Comparison of ENCODE assay signal across 3 cellular contexts in the genomic region with DNA sequence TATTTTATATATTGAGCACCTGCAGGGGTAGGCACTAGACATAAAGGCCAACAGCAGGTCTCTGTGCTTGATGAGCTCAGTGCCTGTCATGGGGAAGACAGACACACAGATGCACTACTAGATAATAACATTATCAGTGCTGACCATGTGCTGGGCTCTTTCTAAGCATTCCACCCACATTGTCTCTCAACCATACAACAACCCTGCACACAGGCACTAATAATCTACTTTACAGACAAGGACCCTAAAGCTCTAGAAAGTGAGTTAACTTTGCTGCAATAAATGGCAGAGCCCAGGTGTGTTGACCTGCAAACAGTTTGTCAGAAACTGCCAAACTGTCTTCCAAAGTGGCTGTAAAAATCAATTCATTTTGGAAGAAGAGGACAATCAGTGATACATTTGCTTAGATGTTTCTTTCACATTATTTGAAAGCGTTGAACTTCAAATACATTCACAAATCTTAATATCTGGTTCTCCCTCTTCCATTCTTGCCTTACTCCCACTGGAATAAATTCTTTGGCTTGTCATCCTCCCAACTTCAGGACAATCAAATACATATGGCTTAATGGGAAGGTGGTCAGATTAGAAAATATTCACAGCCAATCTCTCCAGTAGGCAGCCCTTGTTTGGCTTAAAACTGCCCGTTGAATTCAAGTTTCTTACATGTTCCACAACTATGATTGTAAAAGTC.
TF ChIP-seq lines count a peak whose summit lies in the region.

No MANE protein-coding gene starts in this region.

TF ChIP-seq in SK-N-SH, 30 proteins besides CTCF, POLR2A, EP300 and RAD21:
- TF ChIP-seq FOSL2 (IDR thresholded peaks at IDR 0.05; ENCODE audit: borderline replicate concordance, low read depth), result no peak
- TF ChIP-seq, protein P1, sequence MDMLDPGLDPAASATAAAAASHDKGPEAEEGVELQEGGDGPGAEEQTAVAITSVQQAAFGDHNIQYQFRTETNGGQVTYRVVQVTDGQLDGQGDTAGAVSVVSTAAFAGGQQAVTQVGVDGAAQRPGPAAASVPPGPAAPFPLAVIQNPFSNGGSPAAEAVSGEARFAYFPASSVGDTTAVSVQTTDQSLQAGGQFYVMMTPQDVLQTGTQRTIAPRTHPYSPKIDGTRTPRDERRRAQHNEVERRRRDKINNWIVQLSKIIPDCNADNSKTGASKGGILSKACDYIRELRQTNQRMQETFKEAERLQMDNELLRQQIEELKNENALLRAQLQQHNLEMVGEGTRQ (IDR thresholded peaks at IDR 0.05; ENCODE audit: borderline replicate concordance, low read depth, low read length), result no peak
- TF ChIP-seq RXRA (IDR thresholded peaks at IDR 0.05; ENCODE audit: borderline replicate concordance, low read depth), result no peak
- TF ChIP-seq, protein P2, sequence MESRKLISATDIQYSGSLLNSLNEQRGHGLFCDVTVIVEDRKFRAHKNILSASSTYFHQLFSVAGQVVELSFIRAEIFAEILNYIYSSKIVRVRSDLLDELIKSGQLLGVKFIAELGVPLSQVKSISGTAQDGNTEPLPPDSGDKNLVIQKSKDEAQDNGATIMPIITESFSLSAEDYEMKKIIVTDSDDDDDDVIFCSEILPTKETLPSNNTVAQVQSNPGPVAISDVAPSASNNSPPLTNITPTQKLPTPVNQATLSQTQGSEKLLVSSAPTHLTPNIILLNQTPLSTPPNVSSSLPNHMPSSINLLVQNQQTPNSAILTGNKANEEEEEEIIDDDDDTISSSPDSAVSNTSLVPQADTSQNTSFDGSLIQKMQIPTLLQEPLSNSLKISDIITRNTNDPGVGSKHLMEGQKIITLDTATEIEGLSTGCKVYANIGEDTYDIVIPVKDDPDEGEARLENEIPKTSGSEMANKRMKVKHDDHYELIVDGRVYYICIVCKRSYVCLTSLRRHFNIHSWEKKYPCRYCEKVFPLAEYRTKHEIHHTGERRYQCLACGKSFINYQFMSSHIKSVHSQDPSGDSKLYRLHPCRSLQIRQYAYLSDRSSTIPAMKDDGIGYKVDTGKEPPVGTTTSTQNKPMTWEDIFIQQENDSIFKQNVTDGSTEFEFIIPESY (IDR thresholded peaks at IDR 0.05; ENCODE audit: borderline replicate concordance, low read depth), result no peak
- peak; percentile 79 for TF ChIP-seq GATA2 (CRISPR knock-in tag; IDR thresholded peaks at IDR 0.05)
- no peak for TF ChIP-seq FOXM1 (IDR thresholded peaks at IDR 0.05; ENCODE audit: low read depth)
- no peak for TF ChIP-seq SMC3 (IDR thresholded peaks at IDR 0.05; ENCODE audit: low read depth, low read length)
- peak; percentile 71 for TF ChIP-seq RCOR1 (IDR thresholded peaks at IDR 0.05; ENCODE audit: low read length)
- peak; percentile 95 for TF ChIP-seq MXI1 (IDR thresholded peaks at IDR 0.05; ENCODE audit: low read depth, low read length)
- TF ChIP-seq RFX5 (IDR thresholded peaks at IDR 0.05; ENCODE audit: low read length), result no peak

TF ChIP-seq in SK-N-SH treated with all-trans-retinoic acid at 6 μM for 48 hours, 23 proteins besides CTCF, POLR2A, EP300 and RAD21:
- no peak for TF ChIP-seq CSDC2 (CRISPR knock-in tag; IDR thresholded peaks at IDR 0.05)
- no peak for TF ChIP-seq ZFP30 (CRISPR knock-in tag; IDR thresholded peaks at IDR 0.05)
- no peak for TF ChIP-seq TCF4 (CRISPR knock-in tag; IDR thresholded peaks at IDR 0.05; ENCODE audit: borderline replicate concordance)
- TF ChIP-seq, protein P3, sequence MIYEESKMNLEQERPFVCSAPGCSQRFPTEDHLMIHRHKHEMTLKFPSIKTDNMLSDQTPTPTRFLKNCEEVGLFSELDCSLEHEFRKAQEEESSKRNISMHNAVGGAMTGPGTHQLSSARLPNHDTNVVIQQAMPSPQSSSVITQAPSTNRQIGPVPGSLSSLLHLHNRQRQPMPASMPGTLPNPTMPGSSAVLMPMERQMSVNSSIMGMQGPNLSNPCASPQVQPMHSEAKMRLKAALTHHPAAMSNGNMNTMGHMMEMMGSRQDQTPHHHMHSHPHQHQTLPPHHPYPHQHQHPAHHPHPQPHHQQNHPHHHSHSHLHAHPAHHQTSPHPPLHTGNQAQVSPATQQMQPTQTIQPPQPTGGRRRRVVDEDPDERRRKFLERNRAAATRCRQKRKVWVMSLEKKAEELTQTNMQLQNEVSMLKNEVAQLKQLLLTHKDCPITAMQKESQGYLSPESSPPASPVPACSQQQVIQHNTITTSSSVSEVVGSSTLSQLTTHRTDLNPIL (CRISPR knock-in tag; IDR thresholded peaks at IDR 0.05; ENCODE audit: low read depth), result no peak
- no peak for TF ChIP-seq ZNF565 (CRISPR knock-in tag; conservative IDR thresholded peaks at IDR 0.05; ENCODE audit: low read depth)
- no peak for TF ChIP-seq RARB (CRISPR knock-in tag; IDR thresholded peaks at IDR 0.05)
- TF ChIP-seq, protein P4, sequence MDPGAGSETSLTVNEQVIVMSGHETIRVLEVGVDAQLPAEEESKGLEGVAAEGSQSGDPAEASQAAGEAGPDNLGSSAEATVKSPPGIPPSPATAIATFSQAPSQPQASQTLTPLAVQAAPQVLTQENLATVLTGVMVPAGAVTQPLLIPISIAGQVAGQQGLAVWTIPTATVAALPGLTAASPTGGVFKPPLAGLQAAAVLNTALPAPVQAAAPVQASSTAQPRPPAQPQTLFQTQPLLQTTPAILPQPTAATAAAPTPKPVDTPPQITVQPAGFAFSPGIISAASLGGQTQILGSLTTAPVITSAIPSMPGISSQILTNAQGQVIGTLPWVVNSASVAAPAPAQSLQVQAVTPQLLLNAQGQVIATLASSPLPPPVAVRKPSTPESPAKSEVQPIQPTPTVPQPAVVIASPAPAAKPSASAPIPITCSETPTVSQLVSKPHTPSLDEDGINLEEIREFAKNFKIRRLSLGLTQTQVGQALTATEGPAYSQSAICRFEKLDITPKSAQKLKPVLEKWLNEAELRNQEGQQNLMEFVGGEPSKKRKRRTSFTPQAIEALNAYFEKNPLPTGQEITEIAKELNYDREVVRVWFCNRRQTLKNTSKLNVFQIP (CRISPR knock-in tag; IDR thresholded peaks at IDR 0.05; ENCODE audit: borderline replicate concordance, low read depth), result no peak
- TF ChIP-seq ZNF8 (CRISPR knock-in tag; IDR thresholded peaks at IDR 0.05), result no peak
- no peak for TF ChIP-seq ZC3H10 (CRISPR knock-in tag; IDR thresholded peaks at IDR 0.05)
- TF ChIP-seq ESRRG (CRISPR knock-in tag; IDR thresholded peaks at IDR 0.05), result no peak
- TF ChIP-seq ZFP3 (CRISPR knock-in tag; IDR thresholded peaks at IDR 0.05), result no peak
- TF ChIP-seq PPARA (CRISPR knock-in tag; IDR thresholded peaks at IDR 0.05; ENCODE audit: borderline replicate concordance), result no peak
- TF ChIP-seq GLIS3 (CRISPR knock-in tag; IDR thresholded peaks at IDR 0.05), result no peak
- no peak for TF ChIP-seq ARNTL (CRISPR knock-in tag; IDR thresholded peaks at IDR 0.05; ENCODE audit: borderline replicate concordance, low read depth)
- no peak for TF ChIP-seq SNAI2 (CRISPR knock-in tag; IDR thresholded peaks at IDR 0.05)
- TF ChIP-seq TOX (CRISPR knock-in tag; IDR thresholded peaks at IDR 0.05; ENCODE audit: borderline replicate concordance), result no peak
- TF ChIP-seq ZNF70 (CRISPR knock-in tag; IDR thresholded peaks at IDR 0.05), result no peak

TF ChIP-seq in HepG2, 621 proteins besides CTCF, POLR2A, EP300 and RAD21:
- TF ChIP-seq ZNF253 (CRISPR knock-in tag; IDR thresholded peaks at IDR 0.05; ENCODE audit: borderline replicate concordance), result no peak
- TF ChIP-seq ZNF781 (CRISPR knock-in tag; IDR thresholded peaks at IDR 0.05; ENCODE audit: borderline replicate concordance, not compliant biosample characterization), result no peak
- TF ChIP-seq HHEX (CRISPR knock-in tag; IDR thresholded peaks at IDR 0.05), result no peak
- TF ChIP-seq SIN3B (IDR thresholded peaks at IDR 0.05; ENCODE audit: low read length), result no peak
- TF ChIP-seq NFYC (CRISPR knock-in tag; IDR thresholded peaks at IDR 0.05), result no peak
